ENCODE assay signal across 19 cellular contexts in genomic region chr11:437228-437870, GRCh38. TPM values are rescaled to one million over a fixed set of nuclear protein-coding genes. Genes with fewer than 3 reads are reported as not detected.
DNase-seq lines count a peak whose midpoint lies in the region; ATAC-seq, FAIRE-seq and TF ChIP-seq lines count a peak whose summit lies in the region.
"Had no signal": no experiment of that assay in that cellular context is flagged by ENCODE, and none has a peak within 500 bp of the region (broad histone marks: within the 10 kb centered on the region; RNA-seq: fewer than 3 reads in every experiment).

No MANE protein-coding gene starts in this region.

- H3K9ac ChIP-seq in BLaER1: no peak overlapping the region
- no peak overlapping the region for H3K9ac ChIP-seq in kidney (ENCODE audit: low read length in 2 of 2)

- no peaks in the 10 kb centered on the region for H3K9me2 ChIP-seq in hepatocyte (replicated peaks; ENCODE audit: insufficient read depth)

- H3K36me3 Mint-ChIP-seq in CD4-positive, alpha-beta memory T cell: peaks cover 0 to 4% of the 10 kb centered on the region in 2 donors

- no peaks in the 10 kb centered on the region for H3K27me3 Mint-ChIP-seq in CD4-positive, alpha-beta memory T cell
- H3K27me3 Mint-ChIP-seq: CD8-positive, alpha-beta memory T cell; IgD-negative memory B cell had no signal

- H3K9me3 Mint-ChIP-seq in CD4-positive, alpha-beta memory T cell: no peaks in the 10 kb centered on the region
- H3K9me3 Mint-ChIP-seq: CD8-positive, alpha-beta memory T cell; HFFc6; IgD-negative memory B cell had no signal

- H3K36me3 ChIP-seq in BLaER1 (no peaks in the 10 kb centered on the region), kidney (ENCODE audit: control insufficient read depth in 1 of 2, insufficient read depth in 2 of 2, low read length in 2 of 2) (no peaks in the 10 kb centered on the region), hepatocyte (replicated peaks; ENCODE audit: insufficient read depth, low read depth) (no peaks in the 10 kb centered on the region)
- H3K36me3 ChIP-seq in CD4-positive, alpha-beta memory T cell (ENCODE audit: insufficient read depth, low read length): peaks cover 10% of the 10 kb centered on the region

- H3K9me3 ChIP-seq in BLaER1 (no peaks in the 10 kb centered on the region), kidney (ENCODE audit: control insufficient read depth in 1 of 2, low read length in 2 of 2) (no peaks in the 10 kb centered on the region), hepatocyte (ENCODE audit: low read depth) (no peaks in the 10 kb centered on the region)
- H3K9me3 ChIP-seq in CD4-positive, alpha-beta memory T cell (ENCODE audit: control insufficient read depth in 1 of 2, low read length in 2 of 2): no peaks in the 10 kb centered on the region

- intact Hi-C loops in Right ventricle myocardium inferior (cut with DNase I): no loop called here
- intact Hi-C loops in cardiac septum (cut with DNase I): no loop called here
- intact Hi-C loops in CD4-positive, alpha-beta memory T cell (cut with micrococcal nuclease): no loop called here
- intact Hi-C loops in kidney (cut with DNase I): no loop called here

- 93% methylated on average over 16 of the region's 17 CpGs for WGBS in hepatocyte (ENCODE audit: low lambda C conversion rate, missing lambda C conversion rate)

- H3K27me3 ChIP-seq in BLaER1 (no peaks in the 10 kb centered on the region), hepatocyte (no peaks in the 10 kb centered on the region)
- H3K27me3 ChIP-seq in CD4-positive, alpha-beta memory T cell (ENCODE audit: insufficient read depth, low read length): no peaks in the 10 kb centered on the region

- H3K4me2 ChIP-seq in BLaER1 (peak overlapping the region; percentile 7; the same call in 1 of the 2 replicates), hepatocyte (no peak overlapping the region)

- DNase-seq in Right ventricle myocardium inferior (ENCODE audit: missing footprints) (peak; percentile 45), cardiac septum (ENCODE audit: low spot score) (no peak), kidney (peak; percentile 51), hepatocyte (ENCODE audit: low spot score) (no peak), NCI-H2227 treated with DMSO at 0.1 percent for 48 hours (lab: John Stamatoyannopoulos, UW) (no peak)
- DNase-seq in CD4-positive, alpha-beta memory T cell: peak in 1 of 5 donors; percentile 13
- DNase-seq: ACHN; C1 segment of cervical spinal cord; Caco-2; CD8-positive, alpha-beta memory T cell; DMS53; HCEC 1CT; HFFc6 had no signal

- TF ChIP-seq CTCF in kidney (IDR thresholded peaks at IDR 0.05; ENCODE audit: borderline replicate concordance, extremely low read depth, insufficient read depth): no peak
- no peak for TF ChIP-seq CTCF in hepatocyte (IDR thresholded peaks at IDR 0.05; ENCODE audit: poor library complexity)

- POLR2A ChIA-PET in CD4-positive, alpha-beta memory T cell (lab: Charles Lee; ENCODE audit: partially characterized antibody): interaction anchor here (1.5 kb wide), 1 partner anchor 30 kb away, joined by 6 read pairs; no protein-coding TSS in a partner anchor

- ATAC-seq in Right ventricle myocardium inferior: no peak
- ATAC-seq in HG03469 (IDR thresholded peaks at IDR 0.05; ENCODE audit: unreplicated experiment): no peak

- H4K20me1 ChIP-seq in BLaER1 (no peaks in the 10 kb centered on the region), hepatocyte (ENCODE audit: insufficient read depth, poor library complexity, severe bottlenecking) (no peaks in the 10 kb centered on the region)

- H3K4me1 ChIP-seq in BLaER1 (peaks cover 32% of the 10 kb centered on the region), kidney (ENCODE audit: control insufficient read depth in 1 of 2, insufficient read depth in 1 of 2, low read depth in 1 of 2, low read length in 2 of 2) (peaks cover 0 to 2% of the 10 kb centered on the region in 2 donors), hepatocyte (ENCODE audit: insufficient read depth) (peaks cover 12% of the 10 kb centered on the region)
- H3K4me1 ChIP-seq in CD4-positive, alpha-beta memory T cell (ENCODE audit: insufficient read depth, low read length): peaks cover 42% of the 10 kb centered on the region
- H3K4me1 ChIP-seq: Caco-2 had no signal

- H3K27ac ChIP-seq in BLaER1 (no peak overlapping the region), kidney (ENCODE audit: low read depth in 2 of 2, low read length in 2 of 2) (no peak overlapping the region), hepatocyte (no peak overlapping the region)
- H3K27ac ChIP-seq in CD4-positive, alpha-beta memory T cell (ENCODE audit: low read depth, low read length): no peak overlapping the region

- peak overlapping the region in 3 of 8 donors; percentile 13 to 35 (median 35) for H3K4me3 Mint-ChIP-seq in CD4-positive, alpha-beta memory T cell
- H3K4me3 Mint-ChIP-seq: HFFc6 had no signal

- no peaks in the 10 kb centered on the region for H3K79me2 ChIP-seq in hepatocyte

- peaks cover 18 to 46% (median 26%) of the 10 kb centered on the region in 4 donors for H3K4me1 Mint-ChIP-seq in CD4-positive, alpha-beta memory T cell

- no peak overlapping the region for H3K4me3 ChIP-seq in BLaER1
- no peak overlapping the region for H3K4me3 ChIP-seq in CD4-positive, alpha-beta memory T cell (ENCODE audit: low read length in 2 of 2)
- H3K4me3 ChIP-seq in kidney (ENCODE audit: low read length in 2 of 2): no peak overlapping the region
- H3K4me3 ChIP-seq in hepatocyte: no peak overlapping the region

- peak overlapping the region in 4 of 7 donors; percentile 36 to 67 (median 55) for H3K27ac Mint-ChIP-seq in CD4-positive, alpha-beta memory T cell
- H3K27ac Mint-ChIP-seq: HFFc6, IgD-negative memory B cell had no signal

- H2AFZ ChIP-seq in hepatocyte: no peak overlapping the region

- CTCF ChIA-PET in CD4-positive, alpha-beta memory T cell (lab: Charles Lee; ENCODE audit: partially characterized antibody): interaction anchor here (1.5 kb wide), 1 partner anchor 11 kb away, joined by 4 read pairs; no protein-coding TSS in a partner anchor

- no peak for FAIRE-seq in kidney (lab: Jason Lieb, UNC)
- FAIRE-seq: H1 had no signal

RNA-seq across cellular contexts. Expression of gene ANO9, which starts 4.5 kb away (rescaled TPM):
- total RNA-seq in Right ventricle myocardium inferior: 0.41 TPM
- 0.38 TPM for total RNA-seq in cardiac septum
- total RNA-seq in CD4-positive, alpha-beta memory T cell: 100 to 1,000 TPM; 120 to 123 TPM
- 10 to 100 TPM in 1 of 2 donors, 1 to 10 TPM in 1; 9.4 to 15.5 TPM for polyA plus RNA-seq in CD4-positive, alpha-beta memory T cell
- 21.8 TPM for total RNA-seq in kidney
- 11.3 TPM for polyA plus RNA-seq in kidney (ENCODE audit: insufficient read depth, low read depth, low replicate concordance)
- total RNA-seq in hepatocyte: 19.5 and 21.2 TPM in 2 replicates
- polyA plus RNA-seq in hepatocyte: 34.9 and 35.7 TPM in 2 replicates
- total RNA-seq: A172, HFFc6, HT1080 had no signal

RNA-seq across cellular contexts. Expression of gene PTDSS2, which starts 12.7 kb away (rescaled TPM):
- total RNA-seq in Right ventricle myocardium inferior (27.8 TPM), cardiac septum (24.9 TPM), kidney (28.5 TPM), hepatocyte (29.7 and 31.5 TPM in 2 replicates)
- total RNA-seq in CD4-positive, alpha-beta memory T cell: 10 to 100 TPM; 23.3 to 26.1 TPM
- 1 to 10 TPM; 5.5 to 6.3 TPM for polyA plus RNA-seq in CD4-positive, alpha-beta memory T cell
- polyA plus RNA-seq in kidney (ENCODE audit: insufficient read depth, low read depth, low replicate concordance) (37.7 TPM), hepatocyte (50.6 and 50.8 TPM in 2 replicates)

RNA-seq across cellular contexts. Expression of gene SIGIRR, which starts 22.6 kb away (rescaled TPM):
- total RNA-seq in Right ventricle myocardium inferior (50.0 TPM), cardiac septum (33.3 TPM), kidney (89.1 TPM), hepatocyte (42.4 and 52.1 TPM in 2 replicates)
- total RNA-seq in CD4-positive, alpha-beta memory T cell: 100 to 1,000 TPM; 437 to 440 TPM
- 100 to 1,000 TPM; 235 to 242 TPM for polyA plus RNA-seq in CD4-positive, alpha-beta memory T cell
- polyA plus RNA-seq in kidney (ENCODE audit: insufficient read depth, low read depth, low replicate concordance) (181 TPM), hepatocyte (77.4 and 85.3 TPM in 2 replicates)

RNA-seq across cellular contexts. Expression of gene PKP3, which starts 43.3 kb away (rescaled TPM):
- 0.32 TPM for total RNA-seq in Right ventricle myocardium inferior
- 0.83 TPM for total RNA-seq in cardiac septum
- not detected for total RNA-seq in CD4-positive, alpha-beta memory T cell
- under 1 TPM in 1 of 2 donors, not detected in 1; 0.14 TPM for polyA plus RNA-seq in CD4-positive, alpha-beta memory T cell
- total RNA-seq in kidney: 3.6 TPM
- polyA plus RNA-seq in kidney (ENCODE audit: insufficient read depth, low read depth, low replicate concordance): 1.9 TPM
- total RNA-seq in hepatocyte: 55.6 and 62.1 TPM in 2 replicates
- 89.5 and 91.3 TPM in 2 replicates for polyA plus RNA-seq in hepatocyte
- total RNA-seq: CD8-positive, alpha-beta memory T cell had no signal
- polyA plus RNA-seq: IgD-negative memory B cell had no signal

Comparison
In these comparisons a context has a peak if more than half of its experiments do, and no peak if none do; other contexts are left out.
1. DNase-seq: peak in Right ventricle myocardium inferior (single experiment) and kidney (single experiment); none in cardiac septum (single experiment), hepatocyte (single experiment) and NCI-H2227 treated with DMSO at 0.1 percent for 48 hours (single experiment).
2. RNA of gene ANO9, which starts 4.5 kb away (total RNA-seq): 120 to 123 TPM in CD4-positive, alpha-beta memory T cell, 21.8 TPM in kidney (single experiment) and 19.5 to 21.2 TPM in hepatocyte; 0.41 TPM in Right ventricle myocardium inferior (single experiment) and 0.38 TPM in cardiac septum (single experiment); every median in the first group is over 10 times any median in the second.